In the genomic region with DNA sequence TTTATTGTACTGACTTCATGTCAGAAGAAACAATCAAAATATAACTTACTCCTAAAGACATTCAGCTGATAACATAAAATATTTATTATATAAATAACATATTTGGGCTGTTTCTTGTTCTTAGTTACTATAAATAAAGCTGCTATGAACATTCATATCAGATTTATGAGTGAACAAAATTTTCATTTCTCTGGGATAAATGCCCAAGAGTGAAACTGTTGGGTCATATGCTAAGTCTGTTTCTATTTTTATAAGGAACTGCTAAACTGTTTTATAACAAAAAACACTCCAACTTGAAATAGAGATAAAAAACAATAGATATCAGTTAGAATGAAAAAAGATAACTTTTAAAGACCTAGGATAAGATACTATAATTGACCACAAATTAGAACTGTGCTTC, we compare ENCODE assay signal across 17 cellular contexts. TPM values are rescaled to one million over a fixed set of nuclear protein-coding genes. Genes with fewer than 3 reads are reported as not detected.
A peak's percentile ranks its signal among the peaks of the same experiment; 100 is the strongest.
DNase-seq lines count a peak whose midpoint lies in the region; ATAC-seq, FAIRE-seq and TF ChIP-seq lines count a peak whose summit lies in the region.
"Had no signal": no experiment of that assay in that cellular context is flagged by ENCODE, and none has a peak within 500 bp of the region (broad histone marks: within the 10 kb centered on the region; RNA-seq: fewer than 3 reads in every experiment).

No MANE protein-coding gene starts in this region.

- no peak overlapping the region for H2BK12ac ChIP-seq in trophoblast cell (ENCODE audit: low read length)

- no peaks in the 10 kb centered on the region for H3K79me1 ChIP-seq in trophoblast cell (ENCODE audit: low read length)

- H4K8ac ChIP-seq in trophoblast cell (ENCODE audit: low read depth, low read length) = no peak overlapping the region

- H3K9me3 Mint-ChIP-seq in mesothelial cell of epicardium = no peaks in the 10 kb centered on the region

- H2BK120ac ChIP-seq in trophoblast cell (ENCODE audit: insufficient read depth, low read length, poor library complexity) = no peak overlapping the region

- H3K9me3 ChIP-seq in adipocyte (ENCODE audit: control insufficient read depth, low read length) (no peaks in the 10 kb centered on the region), trophoblast cell (ENCODE audit: insufficient read depth, low read depth, low read length) (no peaks in the 10 kb centered on the region), heart left ventricle (peaks cover 0 to 4% (median 0%) of the 10 kb centered on the region in 12 donors)
- H3K9me3 ChIP-seq: HAP-1 had no signal

- H3K9ac ChIP-seq in adipocyte (ENCODE audit: low read length) (peak overlapping the region; percentile 36), trophoblast cell (ENCODE audit: low read length) (no peak overlapping the region)

- H4K12ac ChIP-seq in trophoblast cell (ENCODE audit: low read depth, low read length) = no peak overlapping the region

- H2BK5ac ChIP-seq in trophoblast cell (ENCODE audit: low read depth, low read length, poor library complexity) = no peak overlapping the region

- no peak overlapping the region for H2AFZ ChIP-seq in trophoblast cell (ENCODE audit: insufficient read depth, low read length, poor library complexity)

- H3K36me3 ChIP-seq in adipocyte (ENCODE audit: control insufficient read depth, insufficient read depth, low read length, severe bottlenecking) = peaks cover 8% of the 10 kb centered on the region
- H3K36me3 ChIP-seq in trophoblast cell (ENCODE audit: control insufficient read depth in 1 of 2, insufficient read depth in 2 of 2, low read length in 2 of 2) = no peaks in the 10 kb centered on the region
- H3K36me3 ChIP-seq in heart left ventricle = peaks cover 0 to 13% (median 2%) of the 10 kb centered on the region in 9 donors
- H3K36me3 ChIP-seq: HAP-1 had no signal

- TF ChIP-seq POLR2A in heart left ventricle (IDR thresholded peaks at IDR 0.05) = no peak

- H2AK5ac ChIP-seq in trophoblast cell (ENCODE audit: low read length) = no peak overlapping the region

- H3K4ac ChIP-seq in trophoblast cell (ENCODE audit: low read depth, low read length) = no peak overlapping the region

- no peak overlapping the region for H3K14ac ChIP-seq in trophoblast cell (ENCODE audit: low read length)

- H3K79me2 ChIP-seq in trophoblast cell (ENCODE audit: control insufficient read depth, insufficient read depth, low read length, poor library complexity) = no peaks in the 10 kb centered on the region

- no peaks in the 10 kb centered on the region for H3K27me3 Mint-ChIP-seq in mesothelial cell of epicardium (ENCODE audit: low read depth)

- FAIRE-seq in RCC 7860 (lab: Jason Lieb, UNC) = no peak
- FAIRE-seq: HTR-8/SVneo had no signal

- H3K4me1 ChIP-seq in adipocyte (ENCODE audit: control insufficient read depth, insufficient read depth, low read length) = peaks cover 11% of the 10 kb centered on the region
- no peaks in the 10 kb centered on the region for H3K4me1 ChIP-seq in trophoblast cell (ENCODE audit: control insufficient read depth in 1 of 2, insufficient read depth in 2 of 2, low read length in 2 of 2)
- H3K4me1 ChIP-seq in heart left ventricle = peaks cover 0 to 9% (median 0%) of the 10 kb centered on the region in 12 donors
- H3K4me1 ChIP-seq: HAP-1 had no signal

- H3K4me3 ChIP-seq in adipocyte (ENCODE audit: low read length) = no peak overlapping the region
- H3K4me3 ChIP-seq in trophoblast cell (ENCODE audit: low read depth, low read length) = no peak overlapping the region
- no peak overlapping the region for H3K4me3 ChIP-seq in heart left ventricle
- H3K4me3 ChIP-seq: HAP-1 had no signal

- H3K27ac ChIP-seq in trophoblast cell (ENCODE audit: low read depth, low read length) (no peak overlapping the region), heart left ventricle (peak overlapping the region in 1 of 12 donors; percentile 9)

- H3K27me3 ChIP-seq in adipocyte (replicated peaks; ENCODE audit: control insufficient read depth, insufficient read depth, low read length) = no peaks in the 10 kb centered on the region
- no peaks in the 10 kb centered on the region for H3K27me3 ChIP-seq in trophoblast cell (ENCODE audit: insufficient read depth, low read length)
- H3K27me3 ChIP-seq in heart left ventricle = no peaks in the 10 kb centered on the region

- peak; percentile 34 for DNase-seq in adipocyte (ENCODE audit: low read depth)
- peak; percentile 15 for DNase-seq in fibroblast of peridontal ligament (ENCODE audit: extremely low read depth)
- DNase-seq in mesothelial cell of epicardium (ENCODE audit: low spot score in 2 of 2, unreplicated experiment in 2 of 2) = no peak
- peak; percentile 45 for DNase-seq in stromal cell of bone marrow (ENCODE audit: low read depth)
- no peak for DNase-seq in trophoblast cell
- no peak for DNase-seq in heart left ventricle
- no peak for DNase-seq in RCC 7860 (ENCODE audit: low spot score)
- DNase-seq in stimulated activated CD8-positive, alpha-beta memory T cell treated with anti-CD3 and anti-CD28 coated beads, Interleukin-4, amount 100 ng/mL, for 48 hours = no peak
- DNase-seq: COR-L47, NCI-H1417 treated with DMSO at 0.1 percent for 48 hours, NCI-H2029, NCI-H2171 treated with DMSO at 0.1 percent for 48 hours, NCI-H510A, NCI-H82 had no signal

- no peaks in the 10 kb centered on the region for H3K4me1 Mint-ChIP-seq in mesothelial cell of epicardium

- TF ChIP-seq CTCF in mesothelial cell of epicardium (IDR thresholded peaks at IDR 0.05; ENCODE audit: unreplicated experiment) (no peak), heart left ventricle (IDR thresholded peaks at IDR 0.05) (no peak)

- no peak overlapping the region for H3K4me3 Mint-ChIP-seq in mesothelial cell of epicardium
- H3K4me3 Mint-ChIP-seq: CD14-positive monocyte had no signal

- no peak overlapping the region for H4K91ac ChIP-seq in trophoblast cell (ENCODE audit: low read depth, low read length)

- H3K36me3 Mint-ChIP-seq in mesothelial cell of epicardium = peaks cover 5% of the 10 kb centered on the region

- no peak overlapping the region for H3K18ac ChIP-seq in trophoblast cell (ENCODE audit: low read length)

- H3K23ac ChIP-seq in trophoblast cell (ENCODE audit: low read length) = no peak overlapping the region

- no peak for ATAC-seq in heart left ventricle

- H3K27ac Mint-ChIP-seq in mesothelial cell of epicardium = peak overlapping the region; percentile 53

- H3K4me2 ChIP-seq in trophoblast cell (ENCODE audit: low read length) = no peak overlapping the region

- intact Hi-C loops in heart left ventricle (cut with DNase I) = no loop called here

RNA-seq across cellular contexts. Expression of a gene that starts 26.5 kb away (rescaled TPM):
- 0.32 to 0.78 TPM (median 0.33 TPM) in 3 replicates for total RNA-seq in mesothelial cell of epicardium
- 0.21 and 0.31 TPM in 2 replicates for polyA plus RNA-seq in trophoblast cell (2013)
- total RNA-seq in heart left ventricle = 1 to 10 TPM in 2 of 9 donors, under 1 TPM in 7; 0.48 to 1.5 (median 0.69) TPM
- under 1 TPM; 0.15 to 0.42 TPM for polyA plus RNA-seq in heart left ventricle

Comparison
In these comparisons a context has a peak if more than half of its experiments do, and no peak if none do; other contexts are left out.
1. DNase-seq: peak in adipocyte (single experiment), fibroblast of peridontal ligament (single experiment) and stromal cell of bone marrow (single experiment); none in mesothelial cell of epicardium (0 of 2), trophoblast cell (0 of 2), heart left ventricle (0 of 5), RCC 7860 (single experiment) and stimulated activated CD8-positive, alpha-beta memory T cell treated with anti-CD3 and anti-CD28 coated beads, Interleukin-4, amount 100 ng/mL, for 48 hours (single experiment).